ENCODE assay signal across 34 cellular contexts in genomic region chr15:86762874-86763273, GRCh38.
DNase-seq lines count a peak whose midpoint lies in the region; ATAC-seq, FAIRE-seq and TF ChIP-seq lines count a peak whose summit lies in the region.
"Had no signal": no experiment of that assay in that cellular context is flagged by ENCODE, and none has a peak within 500 bp of the region (broad histone marks: within the 10 kb centered on the region; RNA-seq: fewer than 3 reads in every experiment).

No MANE protein-coding gene starts in this region.

- H4K20me1 ChIP-seq in HepG2 (ENCODE audit: insufficient read depth, low read length) (no peaks in the 10 kb centered on the region), K562 (replicated peaks; ENCODE audit: control insufficient read depth, insufficient read depth, low read length) (no peaks in the 10 kb centered on the region)
- H4K20me1 ChIP-seq: BLaER1; BLaER1 treated with 17β-estradiol and CSF1 and Interleukin-3, amounts not matched to agents 10 nM and 100 nM had no signal

- H3K27ac ChIP-seq in HepG2 (ENCODE audit: extremely low read length, insufficient read depth, low read length): no peak overlapping the region
- H3K27ac ChIP-seq in right lobe of liver: no peak overlapping the region
- H3K27ac ChIP-seq in A549: no peak overlapping the region
- no peak overlapping the region for H3K27ac ChIP-seq in K562 (ENCODE audit: extremely low read depth, low read depth, low read length)
- H3K27ac ChIP-seq: 22Rv1; BLaER1; BLaER1 treated with 17β-estradiol and CSF1 and Interleukin-3, amounts not matched to agents 10 nM and 100 nM; C4-2B had no signal

- H3K4me1 Mint-ChIP-seq in T-cell: no peaks in the 10 kb centered on the region
- H3K4me1 Mint-ChIP-seq: B cell; CD14-positive monocyte; CD4-positive, alpha-beta memory T cell; CD4-positive, CD25-positive, alpha-beta regulatory T cell; CD8-positive, alpha-beta memory T cell had no signal

- BruUV-seq in HepG2 (replicated peaks; lab: Mats Ljungman, UMichigan) (no TSS peak), K562 (replicated peaks; lab: Mats Ljungman, UMichigan) (no TSS peak)

- H3K79me2 ChIP-seq in HepG2 (ENCODE audit: insufficient read depth, low read length) (no peaks in the 10 kb centered on the region), K562 (ENCODE audit: control insufficient read depth, insufficient read depth, low read length) (no peaks in the 10 kb centered on the region)

- H3K36me3 ChIP-seq in HepG2 (replicated peaks in 1 of 2; ENCODE audit: control insufficient read depth in 1 of 2, insufficient read depth in 2 of 2, low read length in 2 of 2) (no peaks in the 10 kb centered on the region), right lobe of liver (no peaks in the 10 kb centered on the region), K562 (ENCODE audit: control insufficient read depth, insufficient read depth, low read length) (no peaks in the 10 kb centered on the region)
- H3K36me3 ChIP-seq: BE2C; BLaER1; BLaER1 treated with 17β-estradiol and CSF1 and Interleukin-3, amounts not matched to agents 10 nM and 100 nM had no signal

- no peaks in the 10 kb centered on the region for H3K4me1 ChIP-seq in HepG2 (ENCODE audit: insufficient read depth, low read length)
- H3K4me1 ChIP-seq in right lobe of liver: no peaks in the 10 kb centered on the region
- no peaks in the 10 kb centered on the region for H3K4me1 ChIP-seq in A549
- H3K4me1 ChIP-seq in K562 (replicated peaks in 1 of 2; ENCODE audit: control insufficient read depth in 2 of 2, insufficient read depth in 2 of 2, low read length in 2 of 2): no peaks in the 10 kb centered on the region
- H3K4me1 ChIP-seq: BE2C; BLaER1; BLaER1 treated with 17β-estradiol and CSF1 and Interleukin-3, amounts not matched to agents 10 nM and 100 nM; Caco-2 had no signal

- peaks cover 5 to 20% of the 10 kb centered on the region in 2 donors for H3K27me3 Mint-ChIP-seq in T-cell
- H3K27me3 Mint-ChIP-seq: B cell; CD4-positive, CD25-positive, alpha-beta regulatory T cell had no signal

- FAIRE-seq in HepG2 (lab: Jason Lieb, UNC) (no peak), A549 (lab: Jason Lieb, UNC) (no peak), K562 (lab: Jason Lieb, UNC) (no peak)
- FAIRE-seq: A204.1, D721Med had no signal

- 0% methylated on average over 2 of the region's 2 CpGs for WGBS in HepG2 (ENCODE audit: low lambda C conversion rate)
- WGBS in right lobe of liver (ENCODE audit: insufficient coverage, low coverage, low lambda C conversion rate, missing lambda C conversion rate): 34% methylated on average over 2 of the region's 2 CpGs
- 5% methylated on average over 2 of the region's 2 CpGs for WGBS in A549 (ENCODE audit: missing lambda C conversion rate)
- 0% methylated on average over 2 of the region's 2 CpGs for WGBS in K562 (ENCODE audit: insufficient coverage, low coverage, missing lambda C conversion rate)

- TF ChIP-seq POLR2A in HepG2 (IDR thresholded peaks at IDR 0.05; ENCODE audit: insufficient read depth in 1 of 2, low read depth in 2 of 2, low read length in 2 of 2): no peak
- TF ChIP-seq POLR2A in right lobe of liver (IDR thresholded peaks at IDR 0.05): no peak
- TF ChIP-seq POLR2A in A549 (IDR thresholded peaks at IDR 0.05; ENCODE audit: low read length): no peak
- no peak for TF ChIP-seq POLR2A in K562 (conservative IDR thresholded peaks at IDR 0.05)

- H3K27ac Mint-ChIP-seq in T-cell: no peak overlapping the region
- H3K27ac Mint-ChIP-seq: B cell; CD14-positive monocyte; CD4-positive, alpha-beta T cell; CD4-positive, CD25-positive, alpha-beta regulatory T cell; CD8-positive, alpha-beta memory T cell; CD8-positive, alpha-beta T cell had no signal

- no peak overlapping the region for H3K4me3 Mint-ChIP-seq in T-cell
- H3K4me3 Mint-ChIP-seq: B cell; CD14-positive monocyte; CD4-positive, alpha-beta memory T cell; CD4-positive, alpha-beta T cell; CD4-positive, CD25-positive, alpha-beta regulatory T cell; CD8-positive, alpha-beta memory T cell; CD8-positive, alpha-beta T cell had no signal

- H2AFZ ChIP-seq in HepG2 (ENCODE audit: low read length) (no peak overlapping the region), K562 (ENCODE audit: low read depth, low read length) (no peak overlapping the region)

- in situ Hi-C loops in HepG2 (cut with HindIII; ENCODE audit: extremely low pct_ligation_motif_present, low pct_unique_long_range_greater_than_20kb): no loop called here
- in situ Hi-C loops in K562 (cut with MboI): no loop called here

- DNase-seq in HepG2 (ENCODE audit: low spot score) (no peak), right lobe of liver (no peak), A549 (ENCODE audit: low read depth in 1 of 2, low spot score in 1 of 2) (no peak), K562 (ENCODE audit: extremely low read depth in 1 of 4, low spot score in 3 of 4) (no peak), T-cell (no peak), SW 1271 (lab: John Stamatoyannopoulos, UW) (no peak)
- DNase-seq: 8988T; ACHN; AML-193; BE2C; C1 segment of cervical spinal cord; Caco-2; Calu3; CD4-positive, alpha-beta memory T cell; CD4-positive, alpha-beta T cell; CD4-positive, CD25-positive, alpha-beta regulatory T cell; CD8-positive, alpha-beta memory T cell; CD8-positive, alpha-beta T cell; COR-L47; DMS 273 treated with DMSO at 0.1 percent for 48 hours; DMS153; DMS53; DMS79; DMS79 treated with DMSO at 0.1 percent for 48 hours; DND-41; EL had no signal

- POLR2A ChIA-PET in HepG2 (lab: Yijun Ruan, JAX) (no interaction called here), A549 (lab: Yijun Ruan, JAX) (no interaction called here), K562 (lab: Yijun Ruan, JAX) (no interaction called here), T-cell (lab: Charles Lee) (no interaction called here)

- CTCF ChIA-PET in HepG2 (lab: Yijun Ruan, JAX; ENCODE audit: low intra/inter-chr PET ratio, low total read pairs): no interaction called here
- CTCF ChIA-PET in A549 (lab: Yijun Ruan, JAX): no interaction called here
- CTCF ChIA-PET in K562 (lab: Yijun Ruan, JAX; ENCODE audit: low intra/inter-chr PET ratio): no interaction called here
- CTCF ChIA-PET in T-cell (lab: Charles Lee): no interaction called here

- TF ChIP-seq RAD21 in HepG2 (CRISPR knock-in tag; IDR thresholded peaks at IDR 0.05): no peak
- TF ChIP-seq RAD21 in A549 (conservative IDR thresholded peaks at IDR 0.05 in 1 of 2, IDR thresholded peaks at IDR 0.05 in 1 of 2): no peak
- TF ChIP-seq RAD21 in K562 (CRISPR knock-in tag; conservative IDR thresholded peaks at IDR 0.05 in 1 of 2, IDR thresholded peaks at IDR 0.05 in 1 of 2): no peak

- intact Hi-C loops in HepG2 (cut with micrococcal nuclease; ENCODE audit: unreplicated experiment) (no loop called here), right lobe of liver (cut with DNase I) (no loop called here), K562 (cut with micrococcal nuclease) (no loop called here)

- H3K27me3 ChIP-seq in HepG2 (ENCODE audit: control insufficient read depth in 1 of 2, insufficient read depth in 2 of 2, low read length in 2 of 2) (no peaks in the 10 kb centered on the region), right lobe of liver (no peaks in the 10 kb centered on the region), K562 (ENCODE audit: control insufficient read depth in 2 of 2, insufficient read depth in 2 of 2, low read length in 2 of 2) (no peaks in the 10 kb centered on the region)
- H3K27me3 ChIP-seq: BE2C; BLaER1; BLaER1 treated with 17β-estradiol and CSF1 and Interleukin-3, amounts not matched to agents 10 nM and 100 nM had no signal

- H3K9ac ChIP-seq in HepG2 (ENCODE audit: insufficient read depth, low read depth, low read length): no peak overlapping the region
- no peak overlapping the region for H3K9ac ChIP-seq in K562 (ENCODE audit: insufficient read depth in 1 of 2, low read depth in 2 of 2, low read length in 2 of 2)
- H3K9ac ChIP-seq: BLaER1; BLaER1 treated with 17β-estradiol and CSF1 and Interleukin-3, amounts not matched to agents 10 nM and 100 nM had no signal

- TF ChIP-seq EP300 in HepG2 (IDR thresholded peaks at IDR 0.05; ENCODE audit: low read depth in 2 of 2, low read length in 2 of 2) (no peak), HepG2 (CRISPR knock-in tag; IDR thresholded peaks at IDR 0.05; ENCODE audit: borderline replicate concordance) (no peak), A549 (IDR thresholded peaks at IDR 0.05) (no peak), K562 (IDR thresholded peaks at IDR 0.05; ENCODE audit: low read length) (no peak)

- no peaks in the 10 kb centered on the region for H3K9me1 ChIP-seq in K562 (ENCODE audit: control insufficient read depth, insufficient read depth, low read length)

- H3K9me3 Mint-ChIP-seq in T-cell: no peaks in the 10 kb centered on the region
- H3K9me3 Mint-ChIP-seq: CD4-positive, alpha-beta memory T cell; CD4-positive, alpha-beta T cell; CD8-positive, alpha-beta memory T cell; CD8-positive, alpha-beta T cell had no signal

- TF ChIP-seq CTCF in HepG2 (CRISPR knock-in tag; IDR thresholded peaks at IDR 0.05) (no peak), right lobe of liver (IDR thresholded peaks at IDR 0.05) (no peak), A549 (IDR thresholded peaks at IDR 0.05) (no peak), K562 (IDR thresholded peaks at IDR 0.05 in 2 of 3, conservative IDR thresholded peaks at IDR 0.05 in 1 of 3; ENCODE audit: insufficient read depth in 2 of 3, low read depth in 1 of 3, low read length in 3 of 3) (no peak)

- H3K4me3 ChIP-seq in HepG2 (replicated peaks in 1 of 3; ENCODE audit: insufficient read depth in 1 of 3, low read depth in 2 of 3, low read length in 3 of 3): no peak overlapping the region
- no peak overlapping the region for H3K4me3 ChIP-seq in right lobe of liver
- no peak overlapping the region for H3K4me3 ChIP-seq in A549
- no peak overlapping the region for H3K4me3 ChIP-seq in K562
- H3K4me3 ChIP-seq: BLaER1; BLaER1 treated with 17β-estradiol and CSF1 and Interleukin-3, amounts not matched to agents 10 nM and 100 nM had no signal

- H3K4me2 ChIP-seq in HepG2 (ENCODE audit: low read depth, low read length): no peak overlapping the region
- no peak overlapping the region for H3K4me2 ChIP-seq in A549
- H3K4me2 ChIP-seq in K562 (ENCODE audit: insufficient read depth, low read length): no peak overlapping the region
- H3K4me2 ChIP-seq: BLaER1; BLaER1 treated with 17β-estradiol and CSF1 and Interleukin-3, amounts not matched to agents 10 nM and 100 nM had no signal

- H3K9me3 ChIP-seq in HepG2 (ENCODE audit: low read length) (peaks cover 63% of the 10 kb centered on the region), right lobe of liver (no peaks in the 10 kb centered on the region), A549 (no peaks in the 10 kb centered on the region), K562 (replicated peaks; ENCODE audit: control insufficient read depth, insufficient read depth, low read depth, low read length) (no peaks in the 10 kb centered on the region)
- H3K9me3 ChIP-seq: BE2C; BLaER1; BLaER1 treated with 17β-estradiol and CSF1 and Interleukin-3, amounts not matched to agents 10 nM and 100 nM; Caco-2 had no signal

- H3K36me3 Mint-ChIP-seq in T-cell: no peaks in the 10 kb centered on the region
- H3K36me3 Mint-ChIP-seq: CD14-positive monocyte; CD4-positive, alpha-beta memory T cell; CD4-positive, CD25-positive, alpha-beta regulatory T cell; CD8-positive, alpha-beta memory T cell; CD8-positive, alpha-beta T cell had no signal

- ATAC-seq in HepG2: no peak
- ATAC-seq in right lobe of liver: no peak
- ATAC-seq in A549: no peak
- ATAC-seq in K562: no peak
- no peak for ATAC-seq in T-cell (replicated peaks in 1 of 4)
- ATAC-seq: CD8-positive, alpha-beta T cell had no signal

Comparison
In these comparisons a context has a peak if more than half of its experiments do, and no peak if none do; other contexts are left out.
1. Of the 241 proteins assayed by ChIP-seq in both HepG2 and K562: peak only in HepG2: RAD51; only in K562: TFE3; in both: none; in neither: 238; mixed calls (peak in some experiments, not most) for 1.